19 cellular contexts compared by ENCODE assay signal in genomic region chr10:30063098-30063497, GRCh38. TPM values are rescaled to one million over a fixed set of nuclear protein-coding genes. Genes with fewer than 3 reads are reported as not detected.
DNase-seq lines count a peak whose midpoint lies in the region; ATAC-seq and TF ChIP-seq lines count a peak whose summit lies in the region.
"Had no signal": no experiment of that assay in that cellular context is flagged by ENCODE, and none has a peak within 500 bp of the region (broad histone marks: within the 10 kb centered on the region; RNA-seq: fewer than 3 reads in every experiment).

No MANE protein-coding gene starts in this region.

- peaks cover 0 to 2% (median 0%) of the 10 kb centered on the region in 9 donors for H3K9me3 Mint-ChIP-seq in naive thymus-derived CD8-positive, alpha-beta T cell
- H3K9me3 Mint-ChIP-seq: natural killer cell treated with Interleukin-12 subunit alpha and Interleukin-12 subunit beta and Interleukin-15 and Interleukin-18, amount 100 ng/mL, for 72 hours had no signal

- TF ChIP-seq EP300 in SK-N-SH (IDR thresholded peaks at IDR 0.05; ENCODE audit: borderline replicate concordance in 1 of 2, low read depth in 1 of 2, low read length in 1 of 2), result peak in 1 of 2 experiments; percentile 72; a peak in 1 of 4 replicates

- H3K4me2 ChIP-seq in SK-N-SH, result peak overlapping the region; percentile 39; the same call in 1 of the 2 replicates
- peak overlapping the region; percentile 52 for H3K4me2 ChIP-seq in smooth muscle cell

- H3K36me3 ChIP-seq in SK-N-SH (replicated peaks in 1 of 2; ENCODE audit: control insufficient read depth in 1 of 2, insufficient read depth in 2 of 2, low read length in 1 of 2) (no peaks in the 10 kb centered on the region), smooth muscle cell (ENCODE audit: low read depth) (no peaks in the 10 kb centered on the region)
- H3K36me3 ChIP-seq: esophagus squamous epithelium had no signal

- H3K27ac Mint-ChIP-seq in naive thymus-derived CD8-positive, alpha-beta T cell, result no peak overlapping the region
- H3K27ac Mint-ChIP-seq: CD4-positive, CD25-positive, alpha-beta regulatory T cell; natural killer cell treated with Interleukin-12 subunit alpha and Interleukin-12 subunit beta and Interleukin-15 and Interleukin-18, amount 100 ng/mL, for 72 hours; T-helper 17 cell had no signal

- no peaks in the 10 kb centered on the region for H4K20me1 ChIP-seq in SK-N-SH (ENCODE audit: insufficient read depth)
- peaks cover under 1% of the 10 kb centered on the region for H4K20me1 ChIP-seq in smooth muscle cell (ENCODE audit: low read depth)

- peak overlapping the region; percentile 42; the same call in 1 of the 2 replicates for H2AFZ ChIP-seq in SK-N-SH (ENCODE audit: low read depth)
- peak overlapping the region; percentile 18 for H2AFZ ChIP-seq in smooth muscle cell (ENCODE audit: low read depth)

- H3K27ac ChIP-seq in SK-N-SH (ENCODE audit: low read depth in 2 of 2, low read length in 1 of 2) (peak overlapping the region; percentile 29 to 91; a peak in 3 of 4 replicates), smooth muscle cell (ENCODE audit: low read depth) (peak overlapping the region; percentile 73)
- H3K27ac ChIP-seq: esophagus squamous epithelium had no signal

- CTCF ChIA-PET in SK-N-SH (lab: Yijun Ruan, JAX), result no interaction called here

- H3K4me3 Mint-ChIP-seq in naive thymus-derived CD8-positive, alpha-beta T cell, result no peak overlapping the region
- H3K4me3 Mint-ChIP-seq: CD4-positive, CD25-positive, alpha-beta regulatory T cell; natural killer cell treated with Interleukin-12 subunit alpha and Interleukin-12 subunit beta and Interleukin-15 and Interleukin-18, amount 100 ng/mL, for 72 hours; T-helper 17 cell had no signal

- H3F3A ChIP-seq in SK-N-SH (replicated peaks; ENCODE audit: insufficient read depth) (peaks cover 32% of the 10 kb centered on the region), smooth muscle cell (ENCODE audit: low read depth) (peaks cover 18% of the 10 kb centered on the region)

- H3K79me2 ChIP-seq in SK-N-SH (ENCODE audit: insufficient read depth) (peaks cover 21% of the 10 kb centered on the region), smooth muscle cell (ENCODE audit: low read depth) (no peaks in the 10 kb centered on the region)

- H3K4me1 ChIP-seq in SK-N-SH (ENCODE audit: control insufficient read depth in 1 of 2, insufficient read depth in 2 of 2, low read depth in 1 of 2, low read length in 1 of 2), result peaks cover 0 to 33% of the 10 kb centered on the region in 2 experiments; a peak in 3 of 4 replicates
- peaks cover 3% of the 10 kb centered on the region for H3K4me1 ChIP-seq in smooth muscle cell (ENCODE audit: low read depth)

- H3K4me3 ChIP-seq in SK-N-SH (ENCODE audit: low read depth in 2 of 2, low read length in 1 of 2), result no peak overlapping the region
- no peak overlapping the region for H3K4me3 ChIP-seq in fibroblast of pulmonary artery (replicated peaks; ENCODE audit: low read depth, low read length)
- no peak overlapping the region for H3K4me3 ChIP-seq in smooth muscle cell
- H3K4me3 ChIP-seq: esophagus squamous epithelium, GM12878, lung had no signal

- H3K9ac ChIP-seq in SK-N-SH (peak overlapping the region; percentile 19; the same call in 1 of the 2 replicates), smooth muscle cell (ENCODE audit: low read depth) (no peak overlapping the region)

- peaks cover 0 to 3% (median 0%) of the 10 kb centered on the region in 3 donors for H3K36me3 Mint-ChIP-seq in naive thymus-derived CD8-positive, alpha-beta T cell
- H3K36me3 Mint-ChIP-seq: CD4-positive, CD25-positive, alpha-beta regulatory T cell; natural killer cell treated with Interleukin-12 subunit alpha and Interleukin-12 subunit beta and Interleukin-15 and Interleukin-18, amount 100 ng/mL, for 72 hours had no signal

- TF ChIP-seq CTCF in SK-N-SH (IDR thresholded peaks at IDR 0.05) (no peak), fibroblast of pulmonary artery (IDR thresholded peaks at IDR 0.05; ENCODE audit: low read length, missing control alignments) (no peak), smooth muscle cell (IDR thresholded peaks at IDR 0.05; ENCODE audit: borderline replicate concordance, insufficient read depth, poor library complexity, severe bottlenecking) (no peak)

- 29% methylated on average over 3 of the region's 3 CpGs for WGBS in SK-N-SH (ENCODE audit: low lambda C conversion rate)
- WGBS in smooth muscle cell (ENCODE audit: low lambda C conversion rate), result 56% methylated on average over 3 of the region's 3 CpGs

- peak; percentile 85 for DNase-seq in GM03348 (ENCODE audit: low spot score)
- DNase-seq in SK-N-SH, result no peak
- DNase-seq in fibroblast of pulmonary artery (ENCODE audit: low read depth), result peak; percentile 64
- no peak for DNase-seq in smooth muscle cell (lab: John Stamatoyannopoulos, UW; ENCODE audit: unreplicated experiment)
- no peak for DNase-seq in naive thymus-derived CD8-positive, alpha-beta T cell
- no peak for DNase-seq in NCI-H1048 (lab: John Stamatoyannopoulos, UW)
- DNase-seq: activated CD4-positive, CD25-positive, alpha-beta regulatory T cell treated with anti-CD3 and anti-CD28 coated beads, Interleukin-2, amount 50 U/mL, for 72 hours; activated gamma-delta T cell treated with Interleukin-2 at 50 U/mL for 16 hours; CD4-positive, CD25-positive, alpha-beta regulatory T cell; esophagus squamous epithelium; H7; Right ventricle myocardium superior; substantia nigra; T-helper 17 cell had no signal

- H3K4me1 Mint-ChIP-seq in naive thymus-derived CD8-positive, alpha-beta T cell, result peaks cover 4 to 8% (median 7%) of the 10 kb centered on the region in 4 donors

- no peaks in the 10 kb centered on the region for H3K9me3 ChIP-seq in SK-N-SH
- no peaks in the 10 kb centered on the region for H3K9me3 ChIP-seq in smooth muscle cell (replicated peaks; ENCODE audit: low read depth)
- H3K9me3 ChIP-seq: esophagus squamous epithelium had no signal

- H3K27me3 ChIP-seq in SK-N-SH (ENCODE audit: insufficient read depth) (no peaks in the 10 kb centered on the region), smooth muscle cell (ENCODE audit: low read depth) (no peaks in the 10 kb centered on the region)

- H3K27me3 Mint-ChIP-seq in naive thymus-derived CD8-positive, alpha-beta T cell, result peaks cover 38 to 71% (median 55%) of the 10 kb centered on the region in 5 donors

- H3K9me2 ChIP-seq in SK-N-SH, result no peaks in the 10 kb centered on the region

- POLR2A ChIA-PET in SK-N-SH (lab: Yijun Ruan, JAX), result no interaction called here
- POLR2A ChIA-PET in naive thymus-derived CD8-positive, alpha-beta T cell (lab: Charles Lee), result no interaction called here

- no peak for TF ChIP-seq RAD21 in SK-N-SH (IDR thresholded peaks at IDR 0.05; ENCODE audit: low read length)

- no peak for ATAC-seq in naive thymus-derived CD8-positive, alpha-beta T cell
- ATAC-seq in GM21526 (IDR thresholded peaks at IDR 0.05; ENCODE audit: low FRiP score, unreplicated experiment), result no peak
- ATAC-seq: GM12878; HepG2; natural killer cell treated with Interleukin-12 subunit alpha and Interleukin-12 subunit beta and Interleukin-15 and Interleukin-18, amount 100 ng/mL, for 72 hours; T-helper 17 cell had no signal

TF ChIP-seq in SK-N-SH, 30 proteins besides CTCF, POLR2A, EP300 and RAD21 (continues in another document):
- peak; percentile 53; the same call in 1 of the 2 replicates for TF ChIP-seq JUND (IDR thresholded peaks at IDR 0.05)
- TF ChIP-seq NFIC (IDR thresholded peaks at IDR 0.05; ENCODE audit: borderline replicate concordance), result peak; percentile 84
- no peak for TF ChIP-seq RCOR1 (IDR thresholded peaks at IDR 0.05; ENCODE audit: low read length)
- TF ChIP-seq EZH2phosphoT487 (IDR thresholded peaks at IDR 0.05; ENCODE audit: borderline replicate concordance, low read depth), result no peak
- no peak for TF ChIP-seq RXRA (IDR thresholded peaks at IDR 0.05; ENCODE audit: borderline replicate concordance, low read depth)
- TF ChIP-seq RFX5 (IDR thresholded peaks at IDR 0.05; ENCODE audit: low read length), result no peak
- peak; percentile 79 for TF ChIP-seq TCF12 (IDR thresholded peaks at IDR 0.05)
- TF ChIP-seq MAX (IDR thresholded peaks at IDR 0.05; ENCODE audit: low read depth), result peak; percentile 84
- peak; percentile 52 for TF ChIP-seq FOSL2 (IDR thresholded peaks at IDR 0.05; ENCODE audit: borderline replicate concordance, low read depth)
- no peak for TF ChIP-seq ELF1 (IDR thresholded peaks at IDR 0.05)
- TF ChIP-seq PBX3 (IDR thresholded peaks at IDR 0.05), result peak; percentile 52

RNA-seq across cellular contexts. Expression of gene JCAD, which starts 3.7 kb away (rescaled TPM):
- polyA plus RNA-seq in SK-N-SH (2012; rRNA removed) (19.0 and 25.7 TPM in 2 replicates), smooth muscle cell (6.8 and 7.5 TPM in 2 replicates)
- polyA plus RNA-seq in SK-N-SH (2012; cell fraction: cytosol; rRNA removed), result 17.8 and 20.9 TPM in 2 replicates
- polyA plus RNA-seq in SK-N-SH (2012; cell fraction: nucleus; rRNA removed), result 15.7 and 25.0 TPM in 2 replicates
- 7.8 and 9.6 TPM in 2 replicates for total RNA-seq in smooth muscle cell
- total RNA-seq in naive thymus-derived CD8-positive, alpha-beta T cell, result not detected
- polyA plus RNA-seq in naive thymus-derived CD8-positive, alpha-beta T cell, result not detected
- polyA plus RNA-seq: CD4-positive, CD25-positive, alpha-beta regulatory T cell; GM12878 had no signal

Comparison
In these comparisons a context has a peak if more than half of its experiments do, and no peak if none do; other contexts are left out.
1. DNase-seq: peak in GM03348 (single experiment) and fibroblast of pulmonary artery (single experiment); none in SK-N-SH (single experiment), smooth muscle cell (single experiment), naive thymus-derived CD8-positive, alpha-beta T cell (0 of 10) and NCI-H1048 (single experiment).